In genomic region chr1:223299553-223299952, GRCh38 we compare ENCODE assay signal across 31 cellular contexts.
"Had no signal": no experiment of that assay in that cellular context is flagged by ENCODE, and none has a peak within 500 bp of the region (broad histone marks: within the 10 kb centered on the region; RNA-seq: fewer than 3 reads in every experiment).

No MANE protein-coding gene starts in this region.

- H3K4me2 ChIP-seq: hepatocyte had no signal

- H3K9me3 ChIP-seq: ovary, psoas muscle, suprapubic skin, transverse colon, vagina had no signal

- H3K4me1 ChIP-seq: foreskin keratinocyte, gastroesophageal sphincter, heart left ventricle, psoas muscle, suprapubic skin, transverse colon, vagina had no signal

- ATAC-seq: esophagus mucosa; foreskin keratinocyte; gastroesophageal sphincter; heart left ventricle; left colon; left ventricle myocardium superior; natural killer cell; psoas muscle; stimulated activated naive CD8-positive, alpha-beta T cell treated with anti-CD3 and anti-CD28 coated beads, Interleukin-15, amount 100 ng/mL, for 72 hours had no signal

- DNase-seq: effector CD8-positive, alpha-beta T cell; endodermal cell; foreskin keratinocyte; heart left ventricle; left colon; left ventricle myocardium superior; natural killer cell; occipital lobe; ovary; posterior cingulate gyrus; psoas muscle; right cardiac atrium; stimulated activated CD4-positive, alpha-beta T cell treated with anti-CD3 and anti-CD28 coated beads, Interleukin-12 subunit alpha, Interleukin-12 subunit beta, amount 100 ng/mL, for 4 hours; stimulated activated CD4-positive, alpha-beta T cell treated with anti-CD3 and anti-CD28 coated beads, Interleukin-1b, Interleukin-23, amount 100 ng/mL, for 48 hours; stimulated activated CD4-positive, alpha-beta T cell treated with anti-CD3 and anti-CD28 coated beads, Interleukin-4, amount 100 ng/mL, for 1 hour; stimulated activated CD8-positive, alpha-beta memory T cell treated with anti-CD3 and anti-CD28 coated beads, Interleukin-4, amount 100 ng/mL, for 48 hours; stimulated activated naive CD4-positive, alpha-beta T cell; stimulated activated naive CD8-positive, alpha-beta T cell treated with anti-CD3 and anti-CD28 coated beads, Interleukin-15, amount 100 ng/mL, for 72 hours; transverse colon had no signal

- FAIRE-seq: colon, islet of Langerhans had no signal

- H2AFZ ChIP-seq: hepatocyte had no signal

- H3K27me3 ChIP-seq: gastroesophageal sphincter, heart left ventricle, hepatocyte, ovary, suprapubic skin, transverse colon, vagina had no signal

- H3K27me3 Mint-ChIP-seq: dendritic cell treated with granulocyte-macrophage colony-stimulating factor and Interleukin-4, amounts not matched to agents 40 ng/mL and 50 ng/mL, for 4 days; memory B cell; stimulated activated naive CD8-positive, alpha-beta T cell treated with anti-CD3 and anti-CD28 coated beads, Interleukin-15, amount 100 ng/mL, for 72 hours had no signal

- H3K27ac Mint-ChIP-seq: dendritic cell treated with granulocyte-macrophage colony-stimulating factor and Interleukin-4, amounts not matched to agents 40 ng/mL and 50 ng/mL, for 4 days; endodermal cell; memory B cell; natural killer cell; stimulated activated naive CD8-positive, alpha-beta T cell treated with anti-CD3 and anti-CD28 coated beads, Interleukin-15, amount 100 ng/mL, for 72 hours had no signal

- H3K27ac ChIP-seq: epithelial cell of prostate, foreskin keratinocyte, heart left ventricle, hepatocyte, ovary, psoas muscle, skin epidermis, suprapubic skin, transverse colon, vagina had no signal

- H3K79me2 ChIP-seq: hepatocyte had no signal

- H3K4me3 Mint-ChIP-seq: dendritic cell treated with granulocyte-macrophage colony-stimulating factor and Interleukin-4, amounts not matched to agents 40 ng/mL and 50 ng/mL, for 4 days; endodermal cell; memory B cell; natural killer cell; stimulated activated naive CD8-positive, alpha-beta T cell treated with anti-CD3 and anti-CD28 coated beads, Interleukin-15, amount 100 ng/mL, for 72 hours had no signal

- H3K36me3 ChIP-seq: gastroesophageal sphincter, heart left ventricle, ovary, suprapubic skin, transverse colon, vagina had no signal

- H3K4me3 ChIP-seq: gastroesophageal sphincter, heart left ventricle, hepatocyte, lung, ovary, psoas muscle, skin epidermis, suprapubic skin, transverse colon, vagina had no signal

- H3K36me3 Mint-ChIP-seq: memory B cell had no signal

- H3K4me1 Mint-ChIP-seq: endodermal cell, memory B cell had no signal
